13 cellular contexts compared by ENCODE assay signal in the genomic region with DNA sequence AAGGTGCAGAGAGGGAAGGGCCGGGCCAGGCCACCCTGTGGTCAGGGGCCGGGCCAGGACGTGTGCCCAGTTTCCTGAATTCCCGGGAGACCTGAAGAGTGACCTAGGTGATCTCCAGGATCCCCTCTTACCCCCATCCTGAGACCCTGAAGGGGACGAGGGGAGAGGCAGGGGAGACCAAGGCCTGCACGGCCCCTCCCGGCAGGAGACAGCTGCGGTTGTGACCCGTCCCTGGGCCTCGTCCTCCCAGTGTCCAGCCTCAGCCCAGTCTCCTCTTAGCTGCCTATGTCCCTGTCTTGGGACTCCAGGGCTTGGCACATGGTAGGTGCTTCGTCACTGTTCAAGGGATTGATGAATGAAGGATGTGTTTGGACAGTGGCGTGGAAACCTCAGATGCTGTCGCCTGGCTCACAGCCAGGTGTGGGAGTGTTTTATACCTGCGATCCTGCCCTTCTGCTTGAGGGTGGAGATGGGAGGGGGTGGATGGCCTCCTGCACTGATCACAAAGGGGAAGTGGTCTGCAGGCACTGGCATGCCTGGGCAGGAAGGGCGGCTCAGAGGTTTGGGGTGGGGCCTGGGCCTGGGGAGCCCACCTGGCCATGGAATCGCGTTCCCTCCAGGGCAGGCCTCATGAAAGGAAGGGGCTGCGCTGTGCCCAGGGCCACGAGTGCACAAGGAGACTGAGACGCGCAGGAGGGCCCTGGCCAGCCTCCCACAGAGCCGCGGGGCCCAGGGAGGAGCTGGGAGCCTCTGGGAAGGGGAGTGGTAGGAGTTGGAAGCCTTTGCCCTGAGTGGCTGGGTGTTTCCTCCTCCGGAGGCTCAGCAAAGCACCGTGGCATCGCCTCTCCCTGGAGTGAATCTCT. TPM values are rescaled to one million over a fixed set of nuclear protein-coding genes. Genes with fewer than 3 reads are reported as not detected.
DNase-seq lines count a peak whose midpoint lies in the region; ATAC-seq and TF ChIP-seq lines count a peak whose summit lies in the region.
"Had no signal": no experiment of that assay in that cellular context is flagged by ENCODE, and none has a peak within 500 bp of the region (broad histone marks: within the 10 kb centered on the region; RNA-seq: fewer than 3 reads in every experiment).

No MANE protein-coding gene starts in this region.

- H3K27me3 ChIP-seq in upper lobe of right lung, result no peaks in the 10 kb centered on the region
- H3K27me3 ChIP-seq: upper lobe of left lung had no signal

- no peak for TF ChIP-seq CTCF in epithelial cell of esophagus (IDR thresholded peaks at IDR 0.05; ENCODE audit: insufficient read depth, low read depth, low read length, missing control alignments)
- no peak for TF ChIP-seq CTCF in upper lobe of right lung (IDR thresholded peaks at IDR 0.05)

- no peaks in the 10 kb centered on the region for H3K9me3 Mint-ChIP-seq in activated CD4-positive, alpha-beta T cell treated with anti-CD3 and anti-CD28 coated beads for 36 hours (ENCODE audit: low read depth)
- H3K9me3 Mint-ChIP-seq: activated CD4-positive, alpha-beta T cell treated with anti-CD3 and anti-CD28 coated beads, Interleukin-2, amount 10 ng/mL, durations not matched to agents 24 days and 14 days had no signal

- H3K27ac Mint-ChIP-seq in activated CD4-positive, alpha-beta T cell treated with anti-CD3 and anti-CD28 coated beads for 36 hours, result peak overlapping the region; percentile 25
- H3K27ac Mint-ChIP-seq: activated CD4-positive, alpha-beta T cell treated with anti-CD3 and anti-CD28 coated beads, Interleukin-2, amount 10 ng/mL, durations not matched to agents 24 days and 14 days had no signal

- no peak overlapping the region for H3K4me3 ChIP-seq in epithelial cell of esophagus (ENCODE audit: low read length)
- no peak overlapping the region for H3K4me3 ChIP-seq in upper lobe of right lung
- H3K4me3 ChIP-seq: upper lobe of left lung had no signal

- H3K4me1 ChIP-seq in upper lobe of right lung, result peaks cover 17% of the 10 kb centered on the region

- no peaks in the 10 kb centered on the region for H3K9me3 ChIP-seq in upper lobe of right lung
- H3K9me3 ChIP-seq: upper lobe of left lung had no signal

- CTCF ChIA-PET in activated CD4-positive, alpha-beta T cell treated with anti-CD3 and anti-CD28 coated beads for 36 hours (lab: Charles Lee), result interaction anchor here (0.6 kb wide), 1 partner anchor 1207 kb away, joined by 3 read pairs; no protein-coding TSS in a partner anchor

- intact Hi-C loops in activated CD4-positive, alpha-beta T cell treated with anti-CD3 and anti-CD28 coated beads for 36 hours (cut with DNase I, micrococcal nuclease), result no loop called here
- intact Hi-C loops in upper lobe of right lung (cut with DNase I), result no loop called here

- DNase-seq in activated CD4-positive, alpha-beta T cell treated with anti-CD3 and anti-CD28 coated beads for 36 hours, result no peak
- DNase-seq in activated CD4-positive, alpha-beta T cell treated with anti-CD3 and anti-CD28 coated beads, Interleukin-2, amount 50 U/mL, for 48 hours, result no peak
- peak; percentile 53 for DNase-seq in NCI-H510A treated with DMSO at 0.1 percent for 48 hours (lab: John Stamatoyannopoulos, UW)
- DNase-seq in epithelial cell of esophagus (ENCODE audit: low read depth), result peak; percentile 90
- DNase-seq in upper lobe of right lung, result no peak
- DNase-seq in kidney tubule cell (ENCODE audit: low spot score), result no peak
- DNase-seq in T1000 (lab: John Stamatoyannopoulos, UW), result no peak
- DNase-seq: activated CD4-positive, alpha-beta T cell treated with anti-CD3 and anti-CD28 coated beads, Interleukin-2, amount 10 ng/mL, durations not matched to agents 24 days and 14 days; foreskin fibroblast; PC-3; stimulated activated CD4-positive, alpha-beta T cell treated with anti-CD3 and anti-CD28 coated beads, Interleukin-1b, Interleukin-23, amount 100 ng/mL, for 48 hours had no signal

- H3K36me3 Mint-ChIP-seq in activated CD4-positive, alpha-beta T cell treated with anti-CD3 and anti-CD28 coated beads for 36 hours (ENCODE audit: low read depth), result peaks cover 1% of the 10 kb centered on the region

- no peak for ATAC-seq in activated CD4-positive, alpha-beta T cell treated with anti-CD3 and anti-CD28 coated beads for 36 hours
- ATAC-seq in upper lobe of right lung (peak; percentile 6), HG03460 (IDR thresholded peaks at IDR 0.05; ENCODE audit: unreplicated experiment) (no peak)
- ATAC-seq: PC-3 had no signal

- no peak overlapping the region for H3K4me3 Mint-ChIP-seq in activated CD4-positive, alpha-beta T cell treated with anti-CD3 and anti-CD28 coated beads for 36 hours
- H3K4me3 Mint-ChIP-seq: activated CD4-positive, alpha-beta T cell treated with anti-CD3 and anti-CD28 coated beads, Interleukin-2, amount 10 ng/mL, durations not matched to agents 24 days and 14 days had no signal

- no peak overlapping the region for H3K27ac ChIP-seq in upper lobe of right lung

- peaks cover 22% of the 10 kb centered on the region for H3K4me1 Mint-ChIP-seq in activated CD4-positive, alpha-beta T cell treated with anti-CD3 and anti-CD28 coated beads for 36 hours

- peaks cover 21% of the 10 kb centered on the region for H3K36me3 ChIP-seq in upper lobe of right lung

- H3K27me3 Mint-ChIP-seq in activated CD4-positive, alpha-beta T cell treated with anti-CD3 and anti-CD28 coated beads for 36 hours, result no peaks in the 10 kb centered on the region
- H3K27me3 Mint-ChIP-seq: activated CD4-positive, alpha-beta T cell treated with anti-CD3 and anti-CD28 coated beads, Interleukin-2, amount 10 ng/mL, durations not matched to agents 24 days and 14 days had no signal

- POLR2A ChIA-PET in activated CD4-positive, alpha-beta T cell treated with anti-CD3 and anti-CD28 coated beads for 36 hours (lab: Charles Lee), result no interaction called here

RNA-seq across cellular contexts. Expression of gene SH3TC1, which starts 6.9 kb away (rescaled TPM):
- total RNA-seq in activated CD4-positive, alpha-beta T cell treated with anti-CD3 and anti-CD28 coated beads for 36 hours, result 10 to 100 TPM; 11.1 to 18.3 TPM
- total RNA-seq in upper lobe of right lung, result 71.7 TPM

RNA-seq across cellular contexts. Expression of gene ABLIM2, which starts 47.4 kb away (rescaled TPM):
- under 1 TPM; 0.58 to 0.64 TPM for total RNA-seq in activated CD4-positive, alpha-beta T cell treated with anti-CD3 and anti-CD28 coated beads for 36 hours
- total RNA-seq in upper lobe of right lung, result 12.7 TPM

Comparison
In these comparisons a context has a peak if more than half of its experiments do, and no peak if none do; other contexts are left out.
1. DNase-seq: peak in NCI-H510A treated with DMSO at 0.1 percent for 48 hours (single experiment) and epithelial cell of esophagus (single experiment); none in activated CD4-positive, alpha-beta T cell treated with anti-CD3 and anti-CD28 coated beads for 36 hours (single experiment), activated CD4-positive, alpha-beta T cell treated with anti-CD3 and anti-CD28 coated beads, Interleukin-2, amount 50 U/mL, for 48 hours (0 of 2), upper lobe of right lung (single experiment), kidney tubule cell (single experiment) and T1000 (single experiment).